Comparison of ENCODE assay signal across 8 cellular contexts in the genomic region with DNA sequence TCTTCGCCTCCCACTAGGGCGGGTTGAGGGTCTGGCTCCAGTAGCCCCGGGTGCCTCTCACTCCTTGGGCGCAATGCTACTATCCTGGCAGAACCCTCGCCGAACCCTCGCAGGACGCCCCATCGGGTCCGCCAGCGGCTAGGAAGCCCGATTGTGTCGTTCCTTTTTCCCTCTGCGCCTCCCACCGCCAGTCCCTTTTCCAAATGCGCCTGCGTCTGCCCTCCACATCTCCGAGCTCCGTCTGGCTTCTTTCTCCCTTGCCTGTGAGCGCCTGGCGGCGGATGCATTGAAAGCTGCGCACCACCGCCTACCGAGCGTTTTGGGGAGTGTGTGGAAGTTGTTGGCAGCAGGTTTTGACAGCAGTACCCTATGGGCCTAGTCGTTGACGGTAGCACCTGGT. TPM values are rescaled to one million over a fixed set of nuclear protein-coding genes. Genes with fewer than 3 reads are reported as not detected.
DNase-seq lines count a peak whose midpoint lies in the region; ATAC-seq and TF ChIP-seq lines count a peak whose summit lies in the region.

No MANE protein-coding gene starts in this region.

- no peak overlapping the region for H2AFZ ChIP-seq in OCI-LY7 (ENCODE audit: low read length)

- intact Hi-C loops in OCI-LY7 (cut with micrococcal nuclease; ENCODE audit: unreplicated experiment): no loop called here

- H3K27me3 Mint-ChIP-seq in chondrocyte (ENCODE audit: low read depth): no peaks in the 10 kb centered on the region
- H3K27me3 Mint-ChIP-seq in CD8-positive, alpha-beta memory T cell: peaks cover 5 to 16% of the 10 kb centered on the region in 2 donors

- POLR2A ChIA-PET in OCI-LY7 (lab: Charles Lee): no interaction called here
- POLR2A ChIA-PET in CD8-positive, alpha-beta memory T cell (lab: Charles Lee): no interaction called here

- no peaks in the 10 kb centered on the region for H3K79me2 ChIP-seq in OCI-LY7 (ENCODE audit: insufficient read depth, low read depth, low read length)

- peaks cover 11% of the 10 kb centered on the region for H3K4me1 Mint-ChIP-seq in chondrocyte (ENCODE audit: low read depth)
- no peaks in the 10 kb centered on the region for H3K4me1 Mint-ChIP-seq in CD8-positive, alpha-beta memory T cell

- H3K9me2 ChIP-seq in OCI-LY7 (ENCODE audit: insufficient read depth, low read length): no peaks in the 10 kb centered on the region

- peak overlapping the region; percentile 70 for H3K4me3 Mint-ChIP-seq in chondrocyte (ENCODE audit: unreplicated experiment)
- H3K4me3 Mint-ChIP-seq in CD8-positive, alpha-beta memory T cell: no peak overlapping the region

- H3K9me3 ChIP-seq in OCI-LY7 (ENCODE audit: low read length): no peaks in the 10 kb centered on the region
- no peaks in the 10 kb centered on the region for H3K9me3 ChIP-seq in CD8-positive, alpha-beta memory T cell (ENCODE audit: low read length)

- no peaks in the 10 kb centered on the region for H3K27me3 ChIP-seq in CD8-positive, alpha-beta memory T cell (ENCODE audit: insufficient read depth, low read length, poor library complexity, severe bottlenecking)

- no peak overlapping the region for H3K4me2 ChIP-seq in OCI-LY7 (ENCODE audit: low read length)

- peaks cover 3% of the 10 kb centered on the region for H3K9me3 Mint-ChIP-seq in chondrocyte (ENCODE audit: low read depth)
- peaks cover 0 to 2% (median 0%) of the 10 kb centered on the region in 5 donors for H3K9me3 Mint-ChIP-seq in CD8-positive, alpha-beta memory T cell

- H3K4me3 ChIP-seq in skin epidermis (peak overlapping the region in 4 of 7 experiments; percentile 7 to 27 (median 10)), OCI-LY7 (ENCODE audit: low read depth, low read length, poor library complexity, severe bottlenecking) (no peak overlapping the region)
- no peak overlapping the region for H3K4me3 ChIP-seq in CD8-positive, alpha-beta memory T cell (ENCODE audit: low read length)

- H3K36me3 Mint-ChIP-seq in chondrocyte (ENCODE audit: low read depth): no peaks in the 10 kb centered on the region
- H3K36me3 Mint-ChIP-seq in CD8-positive, alpha-beta memory T cell: no peaks in the 10 kb centered on the region

- CTCF ChIA-PET in OCI-LY7 (lab: Charles Lee; ENCODE audit: unreplicated experiment): no interaction called here
- CTCF ChIA-PET in CD8-positive, alpha-beta memory T cell (lab: Charles Lee): no interaction called here

- H4K20me1 ChIP-seq in OCI-LY7 (ENCODE audit: insufficient read depth, low read length): no peaks in the 10 kb centered on the region

- TF ChIP-seq CTCF in chondrocyte (IDR thresholded peaks at IDR 0.05) (peak; percentile 70), OCI-LY7 (conservative IDR thresholded peaks at IDR 0.05; ENCODE audit: low read length) (no peak)

- BruUV-seq in OCI-LY7 (replicated peaks; lab: Mats Ljungman, UMichigan): no TSS peak

- DNase-seq in HCEC 1CT (peak; percentile 50), chondrocyte (ENCODE audit: low spot score) (peak; percentile 73), iPS-NIHi7 (ENCODE audit: extremely low spot score) (peak; percentile 73), H4 (ENCODE audit: low spot score) (no peak), OCI-LY7 (ENCODE audit: low spot score) (no peak)
- DNase-seq in CD8-positive, alpha-beta memory T cell: no peak

- H3K36me3 ChIP-seq in OCI-LY7 (ENCODE audit: insufficient read depth, low read length): no peaks in the 10 kb centered on the region
- no peaks in the 10 kb centered on the region for H3K36me3 ChIP-seq in CD8-positive, alpha-beta memory T cell (ENCODE audit: insufficient read depth, low read length)

- H3K4me1 ChIP-seq in OCI-LY7 (ENCODE audit: insufficient read depth, low read length, poor library complexity, severe bottlenecking): no peaks in the 10 kb centered on the region
- no peaks in the 10 kb centered on the region for H3K4me1 ChIP-seq in CD8-positive, alpha-beta memory T cell (ENCODE audit: insufficient read depth, low read length)

- H3K27ac Mint-ChIP-seq in chondrocyte (ENCODE audit: unreplicated experiment): no peak overlapping the region
- H3K27ac Mint-ChIP-seq in CD8-positive, alpha-beta memory T cell: no peak overlapping the region

- ATAC-seq in HG02870 (IDR thresholded peaks at IDR 0.05; ENCODE audit: unreplicated experiment): no peak

- H3K27ac ChIP-seq in skin epidermis (no peak overlapping the region), OCI-LY7 (ENCODE audit: low read depth, low read length, poor library complexity, severe bottlenecking) (no peak overlapping the region)
- no peak overlapping the region for H3K27ac ChIP-seq in CD8-positive, alpha-beta memory T cell (ENCODE audit: low read depth, low read length)

RNA-seq across cellular contexts. Expression of gene DIRAS3, which starts 1.0 kb away (rescaled TPM):
- total RNA-seq in chondrocyte: 0.30 to 0.62 TPM (median 0.36 TPM) in 3 replicates
- 0.06 and 1.5 TPM in 2 replicates for total RNA-seq in H4 (2014; rRNA removed; shearing (Covaris generic))
- total RNA-seq in OCI-LY7 (2014; rRNA removed; shearing (Covaris generic)): not detected in 2 replicates
- total RNA-seq in OCI-LY7 (2022): not detected in 2 replicates
- total RNA-seq in CD8-positive, alpha-beta memory T cell: under 1 TPM; 0.16 to 0.28 TPM
- polyA plus RNA-seq in CD8-positive, alpha-beta memory T cell: not detected

Comparison
In these comparisons a context has a peak if more than half of its experiments do, and no peak if none do; other contexts are left out.
1. DNase-seq: peak in HCEC 1CT (single experiment), chondrocyte (single experiment) and iPS-NIHi7 (single experiment); none in H4 (single experiment), OCI-LY7 (single experiment) and CD8-positive, alpha-beta memory T cell (0 of 5).
2. H3K4me3 ChIP-seq: peak in skin epidermis (4 of 7); none in OCI-LY7 (single experiment) and CD8-positive, alpha-beta memory T cell (single experiment).